In genomic region chr18:55265916-55266488, GRCh38 we compare ENCODE assay signal across 1 cellular context.
TF ChIP-seq lines count a peak whose summit lies in the region.

No MANE protein-coding gene starts in this region.

TF ChIP-seq in GM23338, 12 proteins besides CTCF, POLR2A, EP300 and RAD21 (continued from another document):
- TF ChIP-seq ZNF462 (CRISPR knock-in tag; IDR thresholded peaks at IDR 0.05): no peak
